In genomic region chr9:84070590-84070989, GRCh38 we compare ENCODE assay signal across 23 cellular contexts.
DNase-seq lines count a peak whose midpoint lies in the region; ATAC-seq, FAIRE-seq and TF ChIP-seq lines count a peak whose summit lies in the region.
"Had no signal": no experiment of that assay in that cellular context is flagged by ENCODE, and none has a peak within 500 bp of the region (broad histone marks: within the 10 kb centered on the region; RNA-seq: fewer than 3 reads in every experiment).

No MANE protein-coding gene starts in this region.

- no peaks in the 10 kb centered on the region for H3K36me3 Mint-ChIP-seq in neural progenitor cell
- H3K36me3 Mint-ChIP-seq in activated T-cell treated with anti-CD3 and anti-CD28 coated beads, Interleukin-2, amount 50 U/mL, for 4 hours (ENCODE audit: insufficient read depth): no peaks in the 10 kb centered on the region
- H3K36me3 Mint-ChIP-seq: CD4-positive, CD25-positive, alpha-beta regulatory T cell; CD8-positive, alpha-beta memory T cell had no signal

- no peak for TF ChIP-seq POLR2A in K562 (conservative IDR thresholded peaks at IDR 0.05)

- POLR2A ChIA-PET in K562 (lab: Yijun Ruan, JAX): no interaction called here

- no peaks in the 10 kb centered on the region for H3K9me3 Mint-ChIP-seq in neural progenitor cell
- H3K9me3 Mint-ChIP-seq in activated T-cell treated with anti-CD3 and anti-CD28 coated beads, Interleukin-2, amount 50 U/mL, for 4 hours: no peaks in the 10 kb centered on the region
- H3K9me3 Mint-ChIP-seq: CD8-positive, alpha-beta memory T cell; HFFc6 had no signal

- H3K27me3 ChIP-seq in K562 (ENCODE audit: control insufficient read depth in 2 of 2, insufficient read depth in 2 of 2, low read length in 2 of 2) (no peaks in the 10 kb centered on the region; a peak in 1 of 5 replicates), neural progenitor cell (no peaks in the 10 kb centered on the region)

- no peak overlapping the region for H3K4me2 ChIP-seq in K562 (ENCODE audit: insufficient read depth, low read length)
- no peak overlapping the region for H3K4me2 ChIP-seq in neural progenitor cell

- no peak for TF ChIP-seq EP300 in K562 (IDR thresholded peaks at IDR 0.05; ENCODE audit: low read length)

- BruUV-seq in K562 (replicated peaks; lab: Mats Ljungman, UMichigan): no TSS peak

- H4K20me1 ChIP-seq in K562 (replicated peaks; ENCODE audit: control insufficient read depth, insufficient read depth, low read length): no peaks in the 10 kb centered on the region
- H4K20me1 ChIP-seq in neural progenitor cell (ENCODE audit: low read depth): no peaks in the 10 kb centered on the region

- intact Hi-C loops in K562 (cut with micrococcal nuclease): no loop called here
- intact Hi-C loops in left colon (cut with DNase I, micrococcal nuclease): no loop called here

- H3K4me1 ChIP-seq in K562 (replicated peaks in 1 of 2; ENCODE audit: control insufficient read depth in 2 of 2, insufficient read depth in 2 of 2, low read length in 2 of 2) (no peaks in the 10 kb centered on the region), neural progenitor cell (no peaks in the 10 kb centered on the region)

- TF ChIP-seq RAD21 in K562 (CRISPR knock-in tag; conservative IDR thresholded peaks at IDR 0.05 in 1 of 2, IDR thresholded peaks at IDR 0.05 in 1 of 2): no peak

- ATAC-seq in K562 (peak; percentile 77), left colon (no peak)
- ATAC-seq in activated T-cell treated with anti-CD3 and anti-CD28 coated beads, Interleukin-2, amount 50 U/mL, for 4 hours: no peak
- ATAC-seq: GM12878, HCT116 had no signal

- 14% methylated on average over 6 of the region's 8 CpGs for WGBS in K562 (ENCODE audit: insufficient coverage, low coverage, missing lambda C conversion rate)

- no peak for TF ChIP-seq CTCF in K562 (IDR thresholded peaks at IDR 0.05 in 2 of 3, conservative IDR thresholded peaks at IDR 0.05 in 1 of 3; ENCODE audit: insufficient read depth in 2 of 3, low read depth in 1 of 3, low read length in 3 of 3)
- TF ChIP-seq CTCF in neural progenitor cell (IDR thresholded peaks at IDR 0.05): no peak
- TF ChIP-seq CTCF in GM20000 (IDR thresholded peaks at IDR 0.05; ENCODE audit: extremely low read depth, missing control alignments): no peak

- no peak for FAIRE-seq in K562 (lab: Jason Lieb, UNC)
- FAIRE-seq: GM12878 had no signal

- no peaks in the 10 kb centered on the region for H3F3A ChIP-seq in neural progenitor cell (ENCODE audit: low read depth)

- H3K27ac ChIP-seq in K562 (ENCODE audit: extremely low read depth, low read depth, low read length): no peak overlapping the region
- H3K27ac ChIP-seq in neural progenitor cell: no peak overlapping the region
- H3K27ac ChIP-seq: GM23248 had no signal

- H3K79me2 ChIP-seq in K562 (ENCODE audit: control insufficient read depth, insufficient read depth, low read length) (no peaks in the 10 kb centered on the region), neural progenitor cell (ENCODE audit: low read depth) (no peaks in the 10 kb centered on the region)

- H3K9me3 ChIP-seq in K562 (replicated peaks; ENCODE audit: control insufficient read depth, insufficient read depth, low read depth, low read length) (no peaks in the 10 kb centered on the region), neural progenitor cell (ENCODE audit: low read depth) (no peaks in the 10 kb centered on the region)

- H3K9me1 ChIP-seq in K562 (ENCODE audit: control insufficient read depth, insufficient read depth, low read length): no peaks in the 10 kb centered on the region

- H3K4me3 Mint-ChIP-seq in neural progenitor cell: no peak overlapping the region
- no peak overlapping the region for H3K4me3 Mint-ChIP-seq in activated T-cell treated with anti-CD3 and anti-CD28 coated beads, Interleukin-2, amount 50 U/mL, for 4 hours
- H3K4me3 Mint-ChIP-seq: B cell; CD8-positive, alpha-beta memory T cell; HFFc6 had no signal

- H3K9ac ChIP-seq in K562 (ENCODE audit: insufficient read depth in 1 of 2, low read depth in 2 of 2, low read length in 2 of 2) (no peak overlapping the region), neural progenitor cell (no peak overlapping the region)
- H3K9ac ChIP-seq: GM23248 had no signal

- peak; percentile 11 for DNase-seq in NCI-H82 (lab: John Stamatoyannopoulos, UW)
- no peak for DNase-seq in NCI-H82 treated with DMSO at 0.1 percent for 48 hours (lab: John Stamatoyannopoulos, UW; ENCODE audit: unreplicated experiment)
- DNase-seq in HT1080 (ENCODE audit: low read depth): peak; percentile 55
- DNase-seq in K562 (ENCODE audit: extremely low read depth in 1 of 4, low spot score in 3 of 4): peak in 1 of 4 experiments; percentile 9
- DNase-seq in neural progenitor cell (ENCODE audit: low spot score): no peak
- no peak for DNase-seq in left colon
- DNase-seq in GM20000 (ENCODE audit: low spot score): no peak
- no peak for DNase-seq in activated T-cell treated with anti-CD3 and anti-CD28 coated beads, Interleukin-2, amount 50 U/mL, for 4 hours
- DNase-seq: 8988T; C1 segment of cervical spinal cord; CD4-positive, CD25-positive, alpha-beta regulatory T cell; CD8-positive, alpha-beta memory T cell; COR-L47; DMS 273 treated with DMSO at 0.1 percent for 48 hours; DMS53; DND-41; EL; GM23248; H7; HFFc6 had no signal

- H2AFZ ChIP-seq in K562 (ENCODE audit: low read depth, low read length) (no peak overlapping the region; the same call in 1 of the 2 replicates), neural progenitor cell (replicated peaks) (peak overlapping the region; percentile 57)
- H2AFZ ChIP-seq: GM23248 had no signal

- H3K27ac Mint-ChIP-seq in neural progenitor cell: no peak overlapping the region
- H3K27ac Mint-ChIP-seq: B cell; CD8-positive, alpha-beta memory T cell; HFFc6 had no signal

- peaks cover 3% of the 10 kb centered on the region for H3K27me3 Mint-ChIP-seq in neural progenitor cell (ENCODE audit: insufficient read depth, low read depth)
- H3K27me3 Mint-ChIP-seq in activated T-cell treated with anti-CD3 and anti-CD28 coated beads, Interleukin-2, amount 50 U/mL, for 4 hours (ENCODE audit: low read depth): no peaks in the 10 kb centered on the region

- CTCF ChIA-PET in K562 (lab: Yijun Ruan, JAX; ENCODE audit: low intra/inter-chr PET ratio): interaction anchor here (0.6 kb wide), 1 partner anchor 11 kb away, joined by 3 read pairs; no protein-coding TSS in a partner anchor

- in situ Hi-C loops in K562 (cut with MboI): no loop called here

- H3K4me3 ChIP-seq in K562: no peak overlapping the region
- no peak overlapping the region for H3K4me3 ChIP-seq in neural progenitor cell
- H3K4me3 ChIP-seq: GM12878, GM23248 had no signal

- H3K4me1 Mint-ChIP-seq in neural progenitor cell: no peaks in the 10 kb centered on the region
- H3K4me1 Mint-ChIP-seq in activated T-cell treated with anti-CD3 and anti-CD28 coated beads, Interleukin-2, amount 50 U/mL, for 4 hours (ENCODE audit: low read depth): no peaks in the 10 kb centered on the region
- H3K4me1 Mint-ChIP-seq: B cell; CD4-positive, CD25-positive, alpha-beta regulatory T cell; CD8-positive, alpha-beta memory T cell had no signal

- no peaks in the 10 kb centered on the region for H3K36me3 ChIP-seq in K562 (ENCODE audit: control insufficient read depth, insufficient read depth, low read length)
- no peaks in the 10 kb centered on the region for H3K36me3 ChIP-seq in neural progenitor cell

TF ChIP-seq in K562, 482 proteins besides CTCF, POLR2A, EP300 and RAD21 (continues in another document):
- TF ChIP-seq ZNF699 (CRISPR knock-in tag; IDR thresholded peaks at IDR 0.05; ENCODE audit: insufficient replicate concordance) (no peak), SREBF2 (CRISPR knock-in tag; IDR thresholded peaks at IDR 0.05) (no peak)

Comparison
In these comparisons a context has a peak if more than half of its experiments do, and no peak if none do; other contexts are left out.
1. DNase-seq: peak in NCI-H82 (single experiment) and HT1080 (single experiment); none in NCI-H82 treated with DMSO at 0.1 percent for 48 hours (single experiment), neural progenitor cell (single experiment), left colon (0 of 2), GM20000 (single experiment) and activated T-cell treated with anti-CD3 and anti-CD28 coated beads, Interleukin-2, amount 50 U/mL, for 4 hours (single experiment).